In the genomic region with DNA sequence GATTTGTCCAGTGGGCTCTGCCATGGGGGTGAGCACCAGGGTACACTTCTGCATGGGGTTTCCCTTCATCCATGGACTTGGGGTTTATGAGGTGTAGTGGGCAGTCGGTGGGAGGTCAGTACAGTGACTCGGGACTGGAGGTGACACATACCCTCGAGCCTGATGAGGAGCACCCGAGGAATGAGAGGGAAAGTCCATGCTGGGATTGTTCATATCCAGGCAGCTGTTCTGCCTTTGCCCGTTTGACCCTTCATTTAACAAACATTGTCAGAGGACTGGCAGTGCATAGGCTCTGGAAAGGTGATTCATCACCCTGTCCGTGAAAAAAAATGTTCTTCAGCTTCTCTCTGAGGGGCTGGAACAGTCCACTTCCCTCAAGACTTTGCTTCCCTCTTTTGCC, we compare ENCODE assay signal across 9 cellular contexts. TPM values are rescaled to one million over a fixed set of nuclear protein-coding genes. Genes with fewer than 3 reads are reported as not detected.
DNase-seq lines count a peak whose midpoint lies in the region; ATAC-seq and TF ChIP-seq lines count a peak whose summit lies in the region.
"Had no signal": no experiment of that assay in that cellular context is flagged by ENCODE, and none has a peak within 500 bp of the region (broad histone marks: within the 10 kb centered on the region; RNA-seq: fewer than 3 reads in every experiment).

No MANE protein-coding gene starts in this region.

- H3K36me3 ChIP-seq in heart right ventricle (no peaks in the 10 kb centered on the region), mesodermal cell (ENCODE audit: control insufficient read depth, insufficient read depth, low read length) (no peaks in the 10 kb centered on the region), uterus (no peaks in the 10 kb centered on the region)

- POLR2A ChIA-PET in activated CD4-positive, alpha-beta memory T cell treated with anti-CD3 and anti-CD28 coated beads, Interleukin-2, amount 10 ng/mL, durations not matched to agents 7 days and 5 days (lab: Charles Lee), result interaction anchor here (5.4 kb wide), 1 partner anchor 8 kb away, joined by 42 read pairs; no protein-coding TSS in a partner anchor

- H3K4me1 ChIP-seq in heart right ventricle (peaks cover 7 to 84% (median 57%) of the 10 kb centered on the region in 9 donors), mesodermal cell (ENCODE audit: control insufficient read depth, insufficient read depth, low read length, poor library complexity, severe bottlenecking) (peaks cover 20% of the 10 kb centered on the region), uterus (peaks cover 0 to 14% of the 10 kb centered on the region in 2 donors)
- H3K4me1 ChIP-seq: parathyroid adenoma had no signal

- H3K4me3 ChIP-seq in heart right ventricle, result peak overlapping the region in 9 of 10 donors; percentile 50 to 83 (median 74)
- peak overlapping the region; percentile 69 to 82 for H3K4me3 ChIP-seq in cardiac fibroblast (replicated peaks in 1 of 2; ENCODE audit: low read depth in 2 of 2, low read length in 2 of 2)
- no peak overlapping the region for H3K4me3 ChIP-seq in mesodermal cell (ENCODE audit: extremely low read depth, insufficient read depth, low read length, poor library complexity, severe bottlenecking)
- H3K4me3 ChIP-seq in uterus, result no peak overlapping the region

- H3K36me3 Mint-ChIP-seq in activated CD8-positive, alpha-beta memory T cell treated with anti-CD3 and anti-CD28 coated beads, Interleukin-2, amount 10 ng/mL, durations not matched to agents 7 days and 5 days, result no peaks in the 10 kb centered on the region
- peaks cover 2% of the 10 kb centered on the region for H3K36me3 Mint-ChIP-seq in activated CD4-positive, alpha-beta memory T cell treated with anti-CD3 and anti-CD28 coated beads, Interleukin-2, amount 10 ng/mL, durations not matched to agents 7 days and 5 days (ENCODE audit: low read depth)

- TF ChIP-seq POLR2A in uterus (IDR thresholded peaks at IDR 0.05), result no peak

- CTCF ChIA-PET in activated CD8-positive, alpha-beta memory T cell treated with anti-CD3 and anti-CD28 coated beads, Interleukin-2, amount 10 ng/mL, durations not matched to agents 7 days and 5 days (lab: Charles Lee), result no interaction called here
- CTCF ChIA-PET in activated CD4-positive, alpha-beta memory T cell treated with anti-CD3 and anti-CD28 coated beads, Interleukin-2, amount 10 ng/mL, durations not matched to agents 7 days and 5 days (lab: Charles Lee), result no interaction called here

- H3K4me3 Mint-ChIP-seq in activated CD8-positive, alpha-beta memory T cell treated with anti-CD3 and anti-CD28 coated beads, Interleukin-2, amount 10 ng/mL, durations not matched to agents 7 days and 5 days, result no peak overlapping the region
- H3K4me3 Mint-ChIP-seq in activated CD4-positive, alpha-beta memory T cell treated with anti-CD3 and anti-CD28 coated beads, Interleukin-2, amount 10 ng/mL, durations not matched to agents 7 days and 5 days, result no peak overlapping the region

- peaks cover 23% of the 10 kb centered on the region for H3K4me1 Mint-ChIP-seq in activated CD8-positive, alpha-beta memory T cell treated with anti-CD3 and anti-CD28 coated beads, Interleukin-2, amount 10 ng/mL, durations not matched to agents 7 days and 5 days
- peaks cover 26% of the 10 kb centered on the region for H3K4me1 Mint-ChIP-seq in activated CD4-positive, alpha-beta memory T cell treated with anti-CD3 and anti-CD28 coated beads, Interleukin-2, amount 10 ng/mL, durations not matched to agents 7 days and 5 days

- DNase-seq in heart right ventricle (no peak), Right ventricle myocardium inferior (ENCODE audit: missing footprints) (no peak), cardiac fibroblast (ENCODE audit: low read depth in 2 of 2) (peak; percentile 73 to 97), uterus (peak in 1 of 2 donors; percentile 42), NCI-H2107 (lab: John Stamatoyannopoulos, UW) (no peak)
- no peak for DNase-seq in activated CD8-positive, alpha-beta memory T cell treated with anti-CD3 and anti-CD28 coated beads, Interleukin-2, amount 10 ng/mL, durations not matched to agents 7 days and 5 days
- no peak for DNase-seq in activated CD4-positive, alpha-beta memory T cell treated with anti-CD3 and anti-CD28 coated beads, Interleukin-2, amount 10 ng/mL, durations not matched to agents 7 days and 5 days

- intact Hi-C loops in heart right ventricle (cut with DNase I) (loop anchor here in 3 of 10 donors (2.0 to 10.0 kb wide), 3 partner anchors 23 to 141 kb away; no protein-coding TSS in a partner anchor), Right ventricle myocardium inferior (cut with DNase I) (loop anchor here (2.0 kb wide), 1 partner anchor 21 kb away; no protein-coding TSS in a partner anchor), uterus (cut with DNase I; ENCODE audit: low total_unique reads) (no loop called here)

- H3K27me3 Mint-ChIP-seq in activated CD8-positive, alpha-beta memory T cell treated with anti-CD3 and anti-CD28 coated beads, Interleukin-2, amount 10 ng/mL, durations not matched to agents 7 days and 5 days, result peaks cover 52% of the 10 kb centered on the region
- H3K27me3 Mint-ChIP-seq in activated CD4-positive, alpha-beta memory T cell treated with anti-CD3 and anti-CD28 coated beads, Interleukin-2, amount 10 ng/mL, durations not matched to agents 7 days and 5 days, result peaks cover 41% of the 10 kb centered on the region

- WGBS in heart right ventricle, 2 donors, result 32 to 52% methylated on average over 6 of the region's 6 CpGs
- WGBS in mesodermal cell (ENCODE audit: insufficient coverage in 2 of 2), 2 experiments, result 77 to 87% methylated on average over 5 to 6 of the region's 6 CpGs

- H3K9me3 ChIP-seq in heart right ventricle (no peaks in the 10 kb centered on the region), mesodermal cell (ENCODE audit: control insufficient read depth, low read length) (no peaks in the 10 kb centered on the region), uterus (no peaks in the 10 kb centered on the region)

- no peaks in the 10 kb centered on the region for H3K9me3 Mint-ChIP-seq in activated CD8-positive, alpha-beta memory T cell treated with anti-CD3 and anti-CD28 coated beads, Interleukin-2, amount 10 ng/mL, durations not matched to agents 7 days and 5 days (ENCODE audit: low read depth)
- H3K9me3 Mint-ChIP-seq in activated CD4-positive, alpha-beta memory T cell treated with anti-CD3 and anti-CD28 coated beads, Interleukin-2, amount 10 ng/mL, durations not matched to agents 7 days and 5 days, result no peaks in the 10 kb centered on the region

- H3K27me3 ChIP-seq in heart right ventricle (peaks cover 0 to 33% (median 0%) of the 10 kb centered on the region in 7 donors), uterus (no peaks in the 10 kb centered on the region)

- H3K27ac ChIP-seq in heart right ventricle (peak overlapping the region; percentile 25 to 98 (median 93)), mesodermal cell (ENCODE audit: low read depth, low read length, severe bottlenecking) (peak overlapping the region; percentile 65), uterus (peak overlapping the region; percentile 58 to 75)

- no peak for ATAC-seq in heart right ventricle
- no peak for ATAC-seq in Right ventricle myocardium inferior
- ATAC-seq in activated CD8-positive, alpha-beta memory T cell treated with anti-CD3 and anti-CD28 coated beads, Interleukin-2, amount 10 ng/mL, durations not matched to agents 7 days and 5 days, result no peak

- TF ChIP-seq CTCF in heart right ventricle (IDR thresholded peaks at IDR 0.05) (no peak), cardiac fibroblast (IDR thresholded peaks at IDR 0.05; ENCODE audit: low read depth, low read length) (no peak), uterus (IDR thresholded peaks at IDR 0.05) (no peak)

- no peak overlapping the region for H3K27ac Mint-ChIP-seq in activated CD8-positive, alpha-beta memory T cell treated with anti-CD3 and anti-CD28 coated beads, Interleukin-2, amount 10 ng/mL, durations not matched to agents 7 days and 5 days
- H3K27ac Mint-ChIP-seq in activated CD4-positive, alpha-beta memory T cell treated with anti-CD3 and anti-CD28 coated beads, Interleukin-2, amount 10 ng/mL, durations not matched to agents 7 days and 5 days, result no peak overlapping the region

RNA-seq across cellular contexts. Expression of a gene that starts 2.7 kb away (rescaled TPM):
- 10 to 100 TPM; 11.3 to 34.7 (median 23.7) TPM for total RNA-seq in heart right ventricle
- 1 to 10 TPM; 6.9 to 9.1 TPM for polyA plus RNA-seq in heart right ventricle
- 14.0 TPM for total RNA-seq in Right ventricle myocardium inferior
- polyA plus RNA-seq in mesodermal cell (2013, experiment 1 of 2), result 32.9 TPM
- 33.4 TPM for polyA plus RNA-seq in mesodermal cell (2013, experiment 2 of 2)
- total RNA-seq in uterus, result 10 to 100 TPM in 1 of 4 donors, 1 to 10 TPM in 3; 2.6 to 31.6 (median 5.7) TPM
- under 1 TPM; 0.26 to 0.67 TPM for total RNA-seq in activated CD8-positive, alpha-beta memory T cell treated with anti-CD3 and anti-CD28 coated beads, Interleukin-2, amount 10 ng/mL, durations not matched to agents 7 days and 5 days
- under 1 TPM; 0.53 to 0.70 TPM for total RNA-seq in activated CD4-positive, alpha-beta memory T cell treated with anti-CD3 and anti-CD28 coated beads, Interleukin-2, amount 10 ng/mL, durations not matched to agents 7 days and 5 days

Comparison
In these comparisons a context has a peak if more than half of its experiments do, and no peak if none do; other contexts are left out.
1. DNase-seq: peak in cardiac fibroblast (2 of 2); none in heart right ventricle (0 of 2), Right ventricle myocardium inferior (single experiment), NCI-H2107 (single experiment), activated CD8-positive, alpha-beta memory T cell treated with anti-CD3 and anti-CD28 coated beads, Interleukin-2, amount 10 ng/mL, durations not matched to agents 7 days and 5 days (single experiment) and activated CD4-positive, alpha-beta memory T cell treated with anti-CD3 and anti-CD28 coated beads, Interleukin-2, amount 10 ng/mL, durations not matched to agents 7 days and 5 days (single experiment).
2. H3K4me3 ChIP-seq: peak in heart right ventricle (9 of 10) and cardiac fibroblast (2 of 2); none in mesodermal cell (single experiment) and uterus (0 of 2).
3. Peak in every context shown above with its lines, with median percentiles within 50 percentile points of each other: H3K27ac ChIP-seq.